In genomic region chr19:47073574-47073973, GRCh38 we compare ENCODE assay signal across 27 cellular contexts. TPM values are rescaled to one million over a fixed set of nuclear protein-coding genes. Genes with fewer than 3 reads are reported as not detected.
"Had no signal": no experiment of that assay in that cellular context is flagged by ENCODE, and none has a peak within 500 bp of the region (broad histone marks: within the 10 kb centered on the region; RNA-seq: fewer than 3 reads in every experiment).

No MANE protein-coding gene starts in this region.

- H3K36me3 Mint-ChIP-seq: IgD-negative memory B cell had no signal

- H3K4me3 ChIP-seq: adrenal gland, breast epithelium, SJSA1 had no signal

- DNase-seq: activated CD4-positive, CD25-positive, alpha-beta regulatory T cell; activated CD8-positive, alpha-beta memory T cell treated with anti-CD3 and anti-CD28 coated beads, Interleukin-2, amount 50 U/mL, for 4 hours; activated CD8-positive, alpha-beta T cell treated with anti-CD3 and anti-CD28 coated beads for 36 hours; activated effector memory CD4-positive, alpha-beta T cell treated with Interleukin-2 at 50 U/mL for 16 hours; activated naive CD4-positive, alpha-beta T cell; activated T-cell treated with anti-CD3 and anti-CD28 coated beads, Interleukin-2, amount 50 U/mL, for 1 hour; adrenal gland; aorta; caudate nucleus; NCI-H1092; NCI-H1417 treated with DMSO at 0.1 percent for 48 hours; NCI-H1694; NCI-H2029; NCI-H345; NCI-H510A; NCI-H526 treated with DMSO at 0.1 percent for 48 hours; NK-92 treated with Interleukin-12 subunit alpha and Interleukin-12 subunit beta, amount 100 ng/mL, for 24 hours; OCI-M1; SHP77; T-helper 1 cell had no signal

- H3K4me2 ChIP-seq: KMS-11 had no signal

- H3K4me1 ChIP-seq: adrenal gland, breast epithelium, SJSA1 had no signal

- H3K27ac ChIP-seq: adrenal gland, breast epithelium, KMS-11, SJSA1, VCaP had no signal

- H3K27me3 Mint-ChIP-seq: activated CD8-positive, alpha-beta T cell treated with anti-CD3 and anti-CD28 coated beads for 36 hours; activated naive CD8-positive, alpha-beta T cell; IgD-negative memory B cell had no signal

- H3K36me3 ChIP-seq: breast epithelium had no signal

- H3K9me3 Mint-ChIP-seq: activated CD8-positive, alpha-beta T cell treated with anti-CD3 and anti-CD28 coated beads for 36 hours; IgD-negative memory B cell had no signal

- H3K4me3 Mint-ChIP-seq: activated CD8-positive, alpha-beta T cell treated with anti-CD3 and anti-CD28 coated beads for 36 hours; activated naive CD8-positive, alpha-beta T cell had no signal

- H3K27me3 ChIP-seq: adrenal gland, breast epithelium, SJSA1 had no signal

- ATAC-seq: activated CD8-positive, alpha-beta T cell treated with anti-CD3 and anti-CD28 coated beads for 36 hours; Panc1 had no signal

- H3K9ac ChIP-seq: KMS-11 had no signal

- H3K27ac Mint-ChIP-seq: activated naive CD8-positive, alpha-beta T cell; IgD-negative memory B cell had no signal

- H3K9me3 ChIP-seq: adrenal gland, breast epithelium, SJSA1 had no signal

RNA-seq across cellular contexts. Expression of gene NPAS1, which starts 53.9 kb away (rescaled TPM):
- total RNA-seq: SJSA1 had no signal
